In genomic region chrX:39477438-39478120, GRCh38 we compare ENCODE assay signal across 8 cellular contexts.
DNase-seq lines count a peak whose midpoint lies in the region; ATAC-seq and TF ChIP-seq lines count a peak whose summit lies in the region.

No MANE protein-coding gene starts in this region.

- DNase-seq in MCF 10A (ENCODE audit: unreplicated experiment) (no peak), mammary epithelial cell (no peak), iPS DF 6.9 (ENCODE audit: low read depth, low spot score) (peak; percentile 9), stromal cell of bone marrow (ENCODE audit: low read depth) (peak; percentile 3), A172 (ENCODE audit: low spot score) (no peak)
- peak; percentile 37 for DNase-seq in activated CD8-positive, alpha-beta T cell treated with anti-CD3 and anti-CD28 coated beads, Interleukin-2, amount 10 ng/mL, durations not matched to agents 7 days and 5 days

- peak; percentile 65 for ATAC-seq in activated CD8-positive, alpha-beta T cell treated with anti-CD3 and anti-CD28 coated beads, Interleukin-2, amount 10 ng/mL, durations not matched to agents 7 days and 5 days
- ATAC-seq in GM21390 (IDR thresholded peaks at IDR 0.05; ENCODE audit: unreplicated experiment) (no peak), HG02981 (IDR thresholded peaks at IDR 0.05; ENCODE audit: unreplicated experiment) (no peak)

- H3K27ac ChIP-seq in mammary epithelial cell (ENCODE audit: insufficient read depth, low read depth, low read length) (no peak overlapping the region), iPS DF 6.9 (ENCODE audit: low read length) (no peak overlapping the region)

- H3K4me1 Mint-ChIP-seq in MCF 10A (ENCODE audit: insufficient read depth, unreplicated experiment) = no peaks in the 10 kb centered on the region
- peaks cover 5% of the 10 kb centered on the region for H3K4me1 Mint-ChIP-seq in activated CD8-positive, alpha-beta T cell treated with anti-CD3 and anti-CD28 coated beads, Interleukin-2, amount 10 ng/mL, durations not matched to agents 7 days and 5 days (ENCODE audit: low read depth)

- peaks cover 11% of the 10 kb centered on the region for H3K36me3 Mint-ChIP-seq in MCF 10A (ENCODE audit: insufficient read depth, unreplicated experiment)
- no peaks in the 10 kb centered on the region for H3K36me3 Mint-ChIP-seq in activated CD8-positive, alpha-beta T cell treated with anti-CD3 and anti-CD28 coated beads, Interleukin-2, amount 10 ng/mL, durations not matched to agents 7 days and 5 days (ENCODE audit: low read depth)

- BruUV-seq in MCF 10A (replicated peaks; lab: Mats Ljungman, UMichigan) (no TSS peak), mammary epithelial cell (replicated peaks; lab: Mats Ljungman, UMichigan) (no TSS peak)

- no peaks in the 10 kb centered on the region for H3K9me3 ChIP-seq in mammary epithelial cell (replicated peaks; ENCODE audit: insufficient read depth, low read length)
- no peaks in the 10 kb centered on the region for H3K9me3 ChIP-seq in iPS DF 6.9 (ENCODE audit: control insufficient read depth, insufficient read depth, low read length)

- H3K27ac Mint-ChIP-seq in MCF 10A (ENCODE audit: low read depth, unreplicated experiment) = no peak overlapping the region
- no peak overlapping the region for H3K27ac Mint-ChIP-seq in activated CD8-positive, alpha-beta T cell treated with anti-CD3 and anti-CD28 coated beads, Interleukin-2, amount 10 ng/mL, durations not matched to agents 7 days and 5 days

- H4K20me1 ChIP-seq in mammary epithelial cell (ENCODE audit: insufficient read depth, low read length) = no peaks in the 10 kb centered on the region

- H3K4me3 ChIP-seq in mammary epithelial cell (replicated peaks in 1 of 3; ENCODE audit: insufficient read depth in 1 of 3, low read depth in 2 of 3, low read length in 3 of 3) = no peak overlapping the region
- H3K4me3 ChIP-seq in iPS DF 6.9 (ENCODE audit: low read length) = no peak overlapping the region

- intact Hi-C loops in MCF 10A (cut with micrococcal nuclease) (no loop called here), mammary epithelial cell (cut with micrococcal nuclease) (no loop called here)

- H3K4me1 ChIP-seq in mammary epithelial cell (ENCODE audit: insufficient read depth, low read length) = peaks cover 9% of the 10 kb centered on the region
- H3K4me1 ChIP-seq in iPS DF 6.9 (ENCODE audit: control insufficient read depth, insufficient read depth, low read length) = no peaks in the 10 kb centered on the region; the same call in 1 of the 2 replicates

- H3K9me3 Mint-ChIP-seq in MCF 10A (ENCODE audit: unreplicated experiment) = no peaks in the 10 kb centered on the region
- H3K9me3 Mint-ChIP-seq in activated CD8-positive, alpha-beta T cell treated with anti-CD3 and anti-CD28 coated beads, Interleukin-2, amount 10 ng/mL, durations not matched to agents 7 days and 5 days (ENCODE audit: insufficient read depth) = no peaks in the 10 kb centered on the region

- POLR2A ChIA-PET in MCF 10A (lab: Yijun Ruan, JAX) = no interaction called here
- POLR2A ChIA-PET in activated CD8-positive, alpha-beta T cell treated with anti-CD3 and anti-CD28 coated beads, Interleukin-2, amount 10 ng/mL, durations not matched to agents 7 days and 5 days (lab: Charles Lee) = interaction anchor here (0.8 kb wide), 1 partner anchor 188 kb away, joined by 3 read pairs; no protein-coding TSS in a partner anchor

- no peak overlapping the region for H3K9ac ChIP-seq in mammary epithelial cell (ENCODE audit: insufficient read depth, low read length)

- dilution Hi-C loops in mammary epithelial cell (cut with HindIII; ENCODE audit: low sequenced_read_pairs) = no loop called here

- CTCF ChIA-PET in MCF 10A (lab: Yijun Ruan, JAX) (no interaction called here), mammary epithelial cell (lab: Charles Lee; ENCODE audit: low non-redundant PET) (no interaction called here)
- CTCF ChIA-PET in activated CD8-positive, alpha-beta T cell treated with anti-CD3 and anti-CD28 coated beads, Interleukin-2, amount 10 ng/mL, durations not matched to agents 7 days and 5 days (lab: Charles Lee) = no interaction called here

- TF ChIP-seq CTCF in MCF 10A (IDR thresholded peaks at IDR 0.05; ENCODE audit: unreplicated experiment) (peak; percentile 25), mammary epithelial cell (conservative IDR thresholded peaks at IDR 0.05 in 1 of 2, IDR thresholded peaks at IDR 0.05 in 1 of 2; ENCODE audit: extremely low read depth in 1 of 2, insufficient read depth in 1 of 2, low read depth in 1 of 2, low read length in 2 of 2) (no peak)

- WGBS in mammary epithelial cell (ENCODE audit: low coverage, missing lambda C conversion rate) = 38% methylated on average over 19 of the region's 24 CpGs
- WGBS in iPS DF 6.9 (ENCODE audit: insufficient coverage, insufficient read length) = no CpG with 5 or more reads among the region's 24 CpGs

- H2AFZ ChIP-seq in mammary epithelial cell (ENCODE audit: low read depth, low read length) = no peak overlapping the region

- peaks cover 81% of the 10 kb centered on the region for H3K27me3 Mint-ChIP-seq in MCF 10A (ENCODE audit: insufficient read depth, unreplicated experiment)
- H3K27me3 Mint-ChIP-seq in activated CD8-positive, alpha-beta T cell treated with anti-CD3 and anti-CD28 coated beads, Interleukin-2, amount 10 ng/mL, durations not matched to agents 7 days and 5 days (ENCODE audit: low read depth) = no peaks in the 10 kb centered on the region

- H3K4me2 ChIP-seq in mammary epithelial cell (ENCODE audit: insufficient read depth, low read depth, low read length) = no peak overlapping the region

- H3K36me3 ChIP-seq in mammary epithelial cell (ENCODE audit: insufficient read depth, low read length) (no peaks in the 10 kb centered on the region), iPS DF 6.9 (ENCODE audit: control insufficient read depth, insufficient read depth, low read length) (no peaks in the 10 kb centered on the region)

- no peak overlapping the region for H3K4me3 Mint-ChIP-seq in MCF 10A (ENCODE audit: unreplicated experiment)
- H3K4me3 Mint-ChIP-seq in activated CD8-positive, alpha-beta T cell treated with anti-CD3 and anti-CD28 coated beads, Interleukin-2, amount 10 ng/mL, durations not matched to agents 7 days and 5 days = no peak overlapping the region

- H3K79me2 ChIP-seq in mammary epithelial cell (ENCODE audit: insufficient read depth, low read length) = no peaks in the 10 kb centered on the region

- in situ Hi-C loops in mammary epithelial cell (cut with MboI; ENCODE audit: low sequenced_read_pairs in 2 of 2) = no loop called here

- H3K27me3 ChIP-seq in mammary epithelial cell (ENCODE audit: insufficient read depth, low read length) = no peaks in the 10 kb centered on the region
- no peaks in the 10 kb centered on the region for H3K27me3 ChIP-seq in iPS DF 6.9 (ENCODE audit: control insufficient read depth, insufficient read depth, low read length)

Comparison
In these comparisons a context has a peak if more than half of its experiments do, and no peak if none do; other contexts are left out.
1. DNase-seq: peak in activated CD8-positive, alpha-beta T cell treated with anti-CD3 and anti-CD28 coated beads, Interleukin-2, amount 10 ng/mL, durations not matched to agents 7 days and 5 days (single experiment), iPS DF 6.9 (single experiment) and stromal cell of bone marrow (single experiment); none in MCF 10A (single experiment), mammary epithelial cell (single experiment) and A172 (single experiment).